Comparison of ENCODE assay signal across 8 cellular contexts in the genomic region with DNA sequence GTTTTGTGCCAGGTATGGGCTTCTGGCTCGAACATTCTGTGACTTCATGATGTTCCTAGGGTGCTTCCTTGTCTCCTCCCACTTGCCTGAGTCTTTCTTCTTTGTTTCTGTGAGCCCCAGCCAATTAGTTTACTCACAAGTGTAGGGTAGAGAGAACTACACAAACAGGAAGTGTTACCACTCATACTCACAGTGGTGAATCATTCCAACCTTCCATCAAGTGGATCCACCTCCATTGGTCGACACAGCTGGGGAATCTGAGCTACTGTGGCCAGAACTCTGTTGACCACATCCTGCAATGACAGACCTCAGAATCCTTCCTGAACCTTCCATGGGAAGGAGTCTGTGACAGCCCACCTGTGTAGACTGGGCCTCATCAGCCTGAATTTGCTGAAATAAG.
DNase-seq lines count a peak whose midpoint lies in the region; ATAC-seq, FAIRE-seq and TF ChIP-seq lines count a peak whose summit lies in the region.

No MANE protein-coding gene starts in this region.

- no peak overlapping the region for H3K27ac Mint-ChIP-seq in osteocyte (ENCODE audit: unreplicated experiment)

- POLR2A ChIA-PET in Panc1 (lab: Charles Lee): interaction anchor here (0.6 kb wide), 2 partner anchors 21 to 615 kb away, joined by 4 read pairs; no protein-coding TSS in a partner anchor

- intact Hi-C loops in Panc1 (cut with micrococcal nuclease; ENCODE audit: unreplicated experiment): no loop called here

- no peaks in the 10 kb centered on the region for H3K36me3 ChIP-seq in Panc1 (ENCODE audit: control insufficient read depth, insufficient read depth, low read length)

- peak; percentile 73 for DNase-seq in Caki2 (ENCODE audit: low read depth)
- DNase-seq in H54 (ENCODE audit: insufficient read length, low spot score): peak; percentile 59
- DNase-seq in Panc1 (ENCODE audit: low read depth, low spot score): peak; percentile 67
- DNase-seq in foreskin keratinocyte: peak; percentile 98 to 99
- no peak for DNase-seq in NCI-H2171 treated with DMSO at 0.1 percent for 48 hours (lab: John Stamatoyannopoulos, UW)
- DNase-seq in osteocyte (ENCODE audit: extremely low spot score, unreplicated experiment): no peak
- no peak for DNase-seq in C1 segment of cervical spinal cord (lab: John Stamatoyannopoulos, UW)

- in situ Hi-C loops in Caki2 (cut with HindIII; ENCODE audit: low pct_unique_long_range_greater_than_20kb, low sequenced_read_pairs) (no loop called here), Panc1 (cut with HindIII; ENCODE audit: low pct_unique_long_range_greater_than_20kb, low sequenced_read_pairs) (no loop called here)

- peaks cover 23% of the 10 kb centered on the region for H3K4me1 ChIP-seq in Panc1 (ENCODE audit: control insufficient read depth, insufficient read depth, low read length)
- peaks cover 39% of the 10 kb centered on the region for H3K4me1 ChIP-seq in foreskin keratinocyte

- TF ChIP-seq CTCF in Panc1 (IDR thresholded peaks at IDR 0.05) (no peak), foreskin keratinocyte (conservative IDR thresholded peaks at IDR 0.05) (no peak), osteocyte (IDR thresholded peaks at IDR 0.05) (no peak)

- ATAC-seq in Panc1 (peak; percentile 73), foreskin keratinocyte (peak; percentile 94), GM18517 (IDR thresholded peaks at IDR 0.05; ENCODE audit: unreplicated experiment) (no peak)

- CTCF ChIA-PET in Panc1 (lab: Charles Lee): interaction anchor here (0.6 kb wide), 1 partner anchor 191 kb away, joined by 3 read pairs; no protein-coding TSS in a partner anchor

- FAIRE-seq in H54 (lab: Jason Lieb, UNC): peak; percentile 87

- no peaks in the 10 kb centered on the region for H3K36me3 Mint-ChIP-seq in osteocyte (ENCODE audit: unreplicated experiment)

- no peak overlapping the region for H3K4me3 Mint-ChIP-seq in osteocyte (ENCODE audit: unreplicated experiment)

- no peaks in the 10 kb centered on the region for H3K9me3 Mint-ChIP-seq in osteocyte (ENCODE audit: unreplicated experiment)

- no peaks in the 10 kb centered on the region for H3K9me3 ChIP-seq in Panc1 (ENCODE audit: control insufficient read depth, insufficient read depth, low read depth, low read length)

- no TSS peak for BruUV-seq in Panc1 (replicated peaks; lab: Mats Ljungman, UMichigan)

- H3K27me3 Mint-ChIP-seq in osteocyte (ENCODE audit: unreplicated experiment): no peaks in the 10 kb centered on the region

- no peak overlapping the region for H3K4me3 ChIP-seq in Panc1 (ENCODE audit: low read depth in 2 of 2, low read length in 2 of 2)

- H3K27me3 ChIP-seq in Panc1 (ENCODE audit: control insufficient read depth, insufficient read depth, low read length) (no peaks in the 10 kb centered on the region), foreskin keratinocyte (no peaks in the 10 kb centered on the region)

- peaks cover 6% of the 10 kb centered on the region for H3K4me1 Mint-ChIP-seq in osteocyte (ENCODE audit: unreplicated experiment)

- no peak for TF ChIP-seq POLR2A in H54 (IDR thresholded peaks at IDR 0.05; ENCODE audit: low read depth, low read length)

- H3K27ac ChIP-seq in Panc1 (ENCODE audit: low read length) (peak overlapping the region; percentile 76), foreskin keratinocyte (peak overlapping the region; percentile 38)

Comparison
In these comparisons a context has a peak if more than half of its experiments do, and no peak if none do; other contexts are left out.
1. DNase-seq: peak in Caki2 (single experiment), H54 (single experiment), Panc1 (single experiment) and foreskin keratinocyte (2 of 2); none in NCI-H2171 treated with DMSO at 0.1 percent for 48 hours (single experiment), osteocyte (single experiment) and C1 segment of cervical spinal cord (0 of 14).